10 cellular contexts compared by ENCODE assay signal in the genomic region with DNA sequence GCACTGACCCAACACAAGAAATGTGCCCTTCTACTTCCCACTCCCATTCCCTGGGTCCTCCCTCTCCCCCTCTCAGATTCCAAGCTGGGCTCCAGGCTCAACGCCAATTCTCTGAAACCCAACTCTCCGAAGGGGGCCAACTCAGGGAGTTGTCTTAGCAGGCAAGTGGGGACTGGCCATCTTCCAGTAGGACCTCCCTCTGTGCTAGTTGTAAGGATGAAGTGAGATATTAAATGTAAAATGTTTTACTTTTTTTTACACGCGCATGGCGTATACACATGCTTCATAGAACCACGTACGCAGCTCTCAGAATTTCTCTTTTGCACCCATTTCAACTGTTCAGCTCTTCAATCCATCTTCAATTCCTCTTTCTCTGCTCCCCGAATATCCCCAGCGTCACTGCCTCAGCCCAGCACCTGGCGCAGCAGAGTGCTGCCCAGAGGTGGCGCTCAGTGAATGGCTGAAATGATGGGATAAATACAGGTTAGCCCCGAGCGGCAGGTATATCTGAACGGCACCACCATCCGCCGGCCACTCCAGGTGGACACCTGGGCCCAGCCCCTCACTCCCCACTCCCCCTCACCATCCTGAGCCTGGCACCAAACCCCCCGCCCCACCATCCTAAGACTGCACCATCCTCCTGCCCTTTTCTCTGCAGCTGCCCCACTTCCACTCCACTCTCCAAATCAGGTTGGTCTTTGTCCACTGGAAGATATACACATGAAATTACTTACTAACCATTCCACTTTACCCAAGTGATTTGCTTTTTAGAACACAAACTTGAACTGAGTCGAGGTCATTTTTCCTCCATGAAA. TPM values are rescaled to one million over a fixed set of nuclear protein-coding genes. Genes with fewer than 3 reads are reported as not detected.
DNase-seq lines count a peak whose midpoint lies in the region; ATAC-seq and TF ChIP-seq lines count a peak whose summit lies in the region.
"Had no signal": no experiment of that assay in that cellular context is flagged by ENCODE, and none has a peak within 500 bp of the region (broad histone marks: within the 10 kb centered on the region; RNA-seq: fewer than 3 reads in every experiment).

No MANE protein-coding gene starts in this region.

- no TSS peak for BruUV-seq in Calu3 (replicated peaks; lab: Mats Ljungman, UMichigan)

- H3K4me2 ChIP-seq in parathyroid adenoma (ENCODE audit: low read length), result no peak overlapping the region

- no peaks in the 10 kb centered on the region for H3K36me3 ChIP-seq in parathyroid adenoma (ENCODE audit: control insufficient read depth, insufficient read depth, low read length)

- H3K4me3 ChIP-seq in choroid plexus epithelial cell (ENCODE audit: low read depth, low read length), result no peak overlapping the region
- H3K4me3 ChIP-seq in parathyroid adenoma (ENCODE audit: low read depth, low read length), result no peak overlapping the region

- no peak for TF ChIP-seq CTCF in choroid plexus epithelial cell (conservative IDR thresholded peaks at IDR 0.05; ENCODE audit: low read depth, low read length)
- peak; percentile 52 for TF ChIP-seq CTCF in parathyroid adenoma (IDR thresholded peaks at IDR 0.05)
- TF ChIP-seq CTCF in Calu3 (IDR thresholded peaks at IDR 0.05; ENCODE audit: unreplicated experiment), result no peak

- H3K27ac ChIP-seq in parathyroid adenoma, result no peak overlapping the region

- no peaks in the 10 kb centered on the region for H3K4me1 ChIP-seq in parathyroid adenoma

- no peaks in the 10 kb centered on the region for H3K9me3 ChIP-seq in parathyroid adenoma (ENCODE audit: control insufficient read depth, low read length)

- DNase-seq in HT-29 (ENCODE audit: low spot score) (peak; percentile 34), NCI-H748 treated with DMSO at 0.1 percent for 48 hours (lab: John Stamatoyannopoulos, UW) (peak; percentile 2), choroid plexus epithelial cell (ENCODE audit: low read depth) (peak; percentile 62), inferior parietal cortex (ENCODE audit: extremely low spot score) (no peak), Calu3 (no peak)
- DNase-seq: GF-D8, KBM-7, mesendoderm had no signal

- H3K4me1 Mint-ChIP-seq in Calu3 (ENCODE audit: low read depth, unreplicated experiment), result no peaks in the 10 kb centered on the region

- no peak overlapping the region for H3K4me3 Mint-ChIP-seq in Calu3 (ENCODE audit: low read depth, unreplicated experiment)

- no peak overlapping the region for H3K27ac Mint-ChIP-seq in Calu3 (ENCODE audit: unreplicated experiment)

- H3K27me3 ChIP-seq in parathyroid adenoma (ENCODE audit: control insufficient read depth, insufficient read depth, low read length), result no peaks in the 10 kb centered on the region

- H3K36me3 Mint-ChIP-seq in Calu3 (ENCODE audit: insufficient read depth, unreplicated experiment), result no peaks in the 10 kb centered on the region

- H2AFZ ChIP-seq in parathyroid adenoma, result no peak overlapping the region

- H3K9ac ChIP-seq in parathyroid adenoma, result no peak overlapping the region

- H3K79me2 ChIP-seq in parathyroid adenoma, result no peaks in the 10 kb centered on the region

- intact Hi-C loops in Calu3 (cut with micrococcal nuclease; ENCODE audit: unreplicated experiment), result no loop called here

- CTCF ChIA-PET in Calu3 (lab: Charles Lee), result no interaction called here

- ATAC-seq in HG02623 (IDR thresholded peaks at IDR 0.05; ENCODE audit: unreplicated experiment), result no peak

- peaks cover 92% of the 10 kb centered on the region for H3K27me3 Mint-ChIP-seq in Calu3 (ENCODE audit: unreplicated experiment)

- no peaks in the 10 kb centered on the region for H3K9me3 Mint-ChIP-seq in Calu3 (ENCODE audit: low read depth, unreplicated experiment)

RNA-seq across cellular contexts. Expression of gene TNRC6C, which starts 43.9 kb away (rescaled TPM):
- 4.1 and 7.2 TPM in 2 replicates for total RNA-seq in HT-29 (2014; rRNA removed; shearing (Covaris generic))
- total RNA-seq in Calu3 (2022), result 11.9 and 18.2 TPM in 2 replicates

Comparison
In these comparisons a context has a peak if more than half of its experiments do, and no peak if none do; other contexts are left out.
1. DNase-seq: peak in HT-29 (single experiment), NCI-H748 treated with DMSO at 0.1 percent for 48 hours (single experiment) and choroid plexus epithelial cell (single experiment); none in inferior parietal cortex (single experiment) and Calu3 (single experiment).